ENCODE assay signal across 8 cellular contexts in genomic region chr19:18194554-18195238, GRCh38. TPM values are rescaled to one million over a fixed set of nuclear protein-coding genes. Genes with fewer than 3 reads are reported as not detected.
DNase-seq lines count a peak whose midpoint lies in the region; ATAC-seq, FAIRE-seq and TF ChIP-seq lines count a peak whose summit lies in the region.

No MANE protein-coding gene starts in this region.

- H4K20me1 ChIP-seq in K562 (replicated peaks; ENCODE audit: control insufficient read depth, insufficient read depth, low read length), result peaks cover 6% of the 10 kb centered on the region; the same call in 1 of the 2 replicates

- 12% methylated on average over 17 of the region's 27 CpGs for WGBS in K562 (ENCODE audit: insufficient coverage, low coverage, missing lambda C conversion rate)

- peaks cover 18% of the 10 kb centered on the region for H3K79me2 ChIP-seq in K562 (ENCODE audit: control insufficient read depth, insufficient read depth, low read length)

- H3K9me1 ChIP-seq in K562 (ENCODE audit: control insufficient read depth, insufficient read depth, low read length), result no peaks in the 10 kb centered on the region

- CTCF ChIA-PET in K562 (lab: Yijun Ruan, JAX; ENCODE audit: low intra/inter-chr PET ratio), result no interaction called here

- H3K36me3 ChIP-seq in NT2/D1 (ENCODE audit: insufficient read depth, insufficient read length, low read length), result peaks cover 30% of the 10 kb centered on the region
- peaks cover 42% of the 10 kb centered on the region; the same call in 2 of the 3 replicates for H3K36me3 ChIP-seq in K562 (ENCODE audit: control insufficient read depth, insufficient read depth, low read length)
- peaks cover 16% of the 10 kb centered on the region for H3K36me3 ChIP-seq in muscle layer of colon (ENCODE audit: insufficient read depth, low read length)

- H3K4me2 ChIP-seq in K562 (ENCODE audit: insufficient read depth, low read length), result peak overlapping the region; percentile 94

- no peak for TF ChIP-seq EP300 in K562 (IDR thresholded peaks at IDR 0.05; ENCODE audit: low read length)

- H3K9ac ChIP-seq in NT2/D1 (ENCODE audit: insufficient read length, low read depth) (peak overlapping the region; percentile 92), K562 (ENCODE audit: insufficient read depth in 1 of 2, low read depth in 2 of 2, low read length in 2 of 2) (peak overlapping the region; percentile 69 to 96), muscle layer of colon (ENCODE audit: low read length) (peak overlapping the region; percentile 68)

- TF ChIP-seq RAD21 in K562 (CRISPR knock-in tag; conservative IDR thresholded peaks at IDR 0.05 in 1 of 2, IDR thresholded peaks at IDR 0.05 in 1 of 2), result no peak

- POLR2A ChIA-PET in K562 (lab: Yijun Ruan, JAX), result interaction anchor here (0.6 to 2.3 kb wide), 5 partner anchors 10 to 988 kb away, joined by 3 to 11 read pairs (median 3); no protein-coding TSS in a partner anchor

- no peak for TF ChIP-seq POLR2A in K562 (conservative IDR thresholded peaks at IDR 0.05)

- DNase-seq in EL (peak; percentile 36), NT2/D1 (ENCODE audit: low read depth, low spot score) (no peak), K562 (ENCODE audit: extremely low read depth in 1 of 4, low spot score in 3 of 4) (peak; percentile 70 to 86 (median 82)), NCI-H748 treated with DMSO at 0.1 percent for 48 hours (lab: John Stamatoyannopoulos, UW) (no peak), cerebellum (ENCODE audit: low spot score) (no peak), DMS153 treated with DMSO at 0.1 percent for 48 hours (lab: John Stamatoyannopoulos, UW; ENCODE audit: unreplicated experiment) (no peak)

- no peak for TF ChIP-seq CTCF in K562 (IDR thresholded peaks at IDR 0.05 in 2 of 3, conservative IDR thresholded peaks at IDR 0.05 in 1 of 3; ENCODE audit: insufficient read depth in 2 of 3, low read depth in 1 of 3, low read length in 3 of 3)

- peak; percentile 47 for ATAC-seq in K562
- ATAC-seq in HG02759 (IDR thresholded peaks at IDR 0.05; ENCODE audit: unreplicated experiment), result no peak

- peak; percentile 60 for FAIRE-seq in K562 (lab: Jason Lieb, UNC)

- in situ Hi-C loops in K562 (cut with MboI), result no loop called here

- H3K27ac ChIP-seq in K562 (ENCODE audit: extremely low read depth, low read depth, low read length) (peak overlapping the region; percentile 80), muscle layer of colon (ENCODE audit: low read depth, low read length) (peak overlapping the region; percentile 47)

- H3K4me1 ChIP-seq in NT2/D1 (ENCODE audit: insufficient read depth, insufficient read length) (peaks cover 7% of the 10 kb centered on the region), K562 (replicated peaks in 1 of 2; ENCODE audit: control insufficient read depth in 2 of 2, insufficient read depth in 2 of 2, low read length in 2 of 2) (peaks cover 17 to 43% of the 10 kb centered on the region in 2 experiments; a peak in 4 of 5 replicates), muscle layer of colon (ENCODE audit: insufficient read depth, low read length) (peaks cover 23% of the 10 kb centered on the region)

- H3K9me3 ChIP-seq in NT2/D1 (ENCODE audit: insufficient read depth, low read length) (no peaks in the 10 kb centered on the region), K562 (replicated peaks; ENCODE audit: control insufficient read depth, insufficient read depth, low read depth, low read length) (no peaks in the 10 kb centered on the region), muscle layer of colon (ENCODE audit: low read length) (no peaks in the 10 kb centered on the region)

- no peaks in the 10 kb centered on the region for H3K27me3 ChIP-seq in NT2/D1 (ENCODE audit: insufficient read depth, insufficient read length)
- no peaks in the 10 kb centered on the region for H3K27me3 ChIP-seq in K562 (ENCODE audit: control insufficient read depth in 2 of 2, insufficient read depth in 2 of 2, low read length in 2 of 2)
- no peaks in the 10 kb centered on the region for H3K27me3 ChIP-seq in muscle layer of colon (ENCODE audit: control insufficient read depth in 1 of 2, insufficient read depth in 2 of 2, low read length in 2 of 2)

- peak overlapping the region; percentile 17 for H3K4me3 ChIP-seq in NT2/D1 (ENCODE audit: insufficient read length, low read depth)
- H3K4me3 ChIP-seq in K562, result peak overlapping the region; percentile 89
- H3K4me3 ChIP-seq in muscle layer of colon (ENCODE audit: low read depth in 1 of 2, low read length in 2 of 2), result peak overlapping the region in 1 of 2 donors; percentile 75

- peak overlapping the region; percentile 81 for H2AFZ ChIP-seq in K562 (ENCODE audit: low read depth, low read length)

- intact Hi-C loops in K562 (cut with micrococcal nuclease), result no loop called here

- no TSS peak for BruUV-seq in K562 (replicated peaks; lab: Mats Ljungman, UMichigan)

RNA-seq across cellular contexts. Expression of gene MPV17L2, which starts 1.7 kb away (rescaled TPM):
- 8.8 and 30.9 TPM in 2 replicates for total RNA-seq in K562 (2011; cell fraction: chromatin; rRNA removed; ENCODE audit: low replicate concordance)
- 42.9 and 46.5 TPM in 2 replicates for total RNA-seq in K562 (2011; cell fraction: nucleolus; rRNA removed)
- 23.2 and 24.7 TPM in 2 replicates for total RNA-seq in K562 (2011; cell fraction: nucleoplasm; rRNA removed)
- 37.8 and 54.6 TPM in 2 replicates for total RNA-seq in K562 (2014; rRNA removed)
- 11.7 and 21.1 TPM in 2 replicates for total RNA-seq in K562 (2014; rRNA removed; fragmentation: Illumina TruSeq; extraction: Trizol)
- total RNA-seq in K562 (2015; rRNA removed; fragmentation: Illumina TruSeq; extraction: Trizol), result 27.8 and 28.5 TPM in 2 replicates
- total RNA-seq in K562 (2021), result 31.7 and 33.8 TPM in 2 replicates
- 28.4 and 49.3 TPM in 2 replicates for polyA plus RNA-seq in K562 (2011; rRNA removed)
- polyA plus RNA-seq in K562 (2011; cell fraction: cytosol; rRNA removed), result 61.2 and 112 TPM in 2 replicates
- polyA plus RNA-seq in K562 (2011; cell fraction: nucleus; rRNA removed), result 20.0 and 27.3 TPM in 2 replicates
- 30.6 and 34.2 TPM in 2 replicates for polyA plus RNA-seq in K562 (2012)
- polyA plus RNA-seq in K562 (2014; fragmentation: Illumina TruSeq; extraction: Trizol), result 60.2 and 60.9 TPM in 2 replicates
- polyA plus RNA-seq in K562 (2014; fragmentation: Nextera tagmentation; extraction: Ambion mirVana), result 10 to 100 TPM; 10.6 to 11.0 TPM
- polyA plus RNA-seq in K562 (2014; rRNA removed), result 60.0 and 67.1 TPM in 2 replicates
- polyA minus RNA-seq in K562 (2011; rRNA and poly(A)+ RNA removed), result 14.7 and 21.0 TPM in 2 replicates
- 13.2 and 21.0 TPM in 2 replicates for polyA minus RNA-seq in K562 (2011; cell fraction: cytosol; rRNA and poly(A)+ RNA removed)
- polyA minus RNA-seq in K562 (2011; cell fraction: nucleus; rRNA and poly(A)+ RNA removed), result 10.2 and 11.6 TPM in 2 replicates
- 2.5 TPM for total RNA-seq in cerebellum

RNA-seq across cellular contexts. Expression of gene RAB3A, which starts 9.1 kb away (rescaled TPM):
- total RNA-seq in K562 (2011; cell fraction: chromatin; rRNA removed; ENCODE audit: low replicate concordance), result 10.4 and 16.2 TPM in 2 replicates
- total RNA-seq in K562 (2011; cell fraction: nucleolus; rRNA removed), result 8.7 and 9.3 TPM in 2 replicates
- 7.6 and 8.3 TPM in 2 replicates for total RNA-seq in K562 (2011; cell fraction: nucleoplasm; rRNA removed)
- total RNA-seq in K562 (2014; rRNA removed), result 0.86 and 2.5 TPM in 2 replicates
- total RNA-seq in K562 (2014; rRNA removed; fragmentation: Illumina TruSeq; extraction: Trizol), result 0.26 and 0.69 TPM in 2 replicates
- total RNA-seq in K562 (2015; rRNA removed; fragmentation: Illumina TruSeq; extraction: Trizol), result 1.6 and 1.7 TPM in 2 replicates
- total RNA-seq in K562 (2021), result 3.7 and 5.1 TPM in 2 replicates
- 0.84 and 2.9 TPM in 2 replicates for polyA plus RNA-seq in K562 (2011; rRNA removed)
- polyA plus RNA-seq in K562 (2011; cell fraction: cytosol; rRNA removed), result 1.7 and 3.2 TPM in 2 replicates
- polyA plus RNA-seq in K562 (2011; cell fraction: nucleus; rRNA removed), result 4.7 and 6.5 TPM in 2 replicates
- 1.5 and 2.0 TPM in 2 replicates for polyA plus RNA-seq in K562 (2012)
- polyA plus RNA-seq in K562 (2014; fragmentation: Illumina TruSeq; extraction: Trizol), result 1.9 and 2.8 TPM in 2 replicates
- polyA plus RNA-seq in K562 (2014; fragmentation: Nextera tagmentation; extraction: Ambion mirVana), result under 1 TPM in 1 of 2 experiments, not detected in 1; 0.17 TPM
- polyA plus RNA-seq in K562 (2014; rRNA removed), result 0.94 and 1.00 TPM in 2 replicates
- polyA minus RNA-seq in K562 (2011; rRNA and poly(A)+ RNA removed), result 6.4 and 9.5 TPM in 2 replicates
- polyA minus RNA-seq in K562 (2011; cell fraction: cytosol; rRNA and poly(A)+ RNA removed), result 5.4 and 7.2 TPM in 2 replicates
- 3.9 and 8.4 TPM in 2 replicates for polyA minus RNA-seq in K562 (2011; cell fraction: nucleus; rRNA and poly(A)+ RNA removed)
- total RNA-seq in cerebellum, result 35.7 TPM

RNA-seq across cellular contexts. Expression of gene IFI30, which starts 21.1 kb away (rescaled TPM):
- 38.5 and 88.6 TPM in 2 replicates for total RNA-seq in K562 (2011; cell fraction: chromatin; rRNA removed; ENCODE audit: low replicate concordance)
- 187 and 195 TPM in 2 replicates for total RNA-seq in K562 (2011; cell fraction: nucleolus; rRNA removed)
- total RNA-seq in K562 (2011; cell fraction: nucleoplasm; rRNA removed), result 104 and 132 TPM in 2 replicates
- total RNA-seq in K562 (2014; rRNA removed), result 109 and 168 TPM in 2 replicates
- 56.6 and 63.7 TPM in 2 replicates for total RNA-seq in K562 (2014; rRNA removed; fragmentation: Illumina TruSeq; extraction: Trizol)
- 74.3 and 78.9 TPM in 2 replicates for total RNA-seq in K562 (2015; rRNA removed; fragmentation: Illumina TruSeq; extraction: Trizol)
- total RNA-seq in K562 (2021), result 103 and 119 TPM in 2 replicates
- 68.3 and 111 TPM in 2 replicates for polyA plus RNA-seq in K562 (2011; rRNA removed)
- 119 and 287 TPM in 2 replicates for polyA plus RNA-seq in K562 (2011; cell fraction: cytosol; rRNA removed)
- polyA plus RNA-seq in K562 (2011; cell fraction: nucleus; rRNA removed), result 39.3 and 70.8 TPM in 2 replicates
- polyA plus RNA-seq in K562 (2012), result 58.1 and 113 TPM in 2 replicates
- polyA plus RNA-seq in K562 (2014; fragmentation: Illumina TruSeq; extraction: Trizol), result 108 and 148 TPM in 2 replicates
- 100 to 1,000 TPM; 343 to 430 TPM for polyA plus RNA-seq in K562 (2014; fragmentation: Nextera tagmentation; extraction: Ambion mirVana)
- 129 and 166 TPM in 2 replicates for polyA plus RNA-seq in K562 (2014; rRNA removed)
- polyA minus RNA-seq in K562 (2011; rRNA and poly(A)+ RNA removed), result 52.6 and 94.8 TPM in 2 replicates
- polyA minus RNA-seq in K562 (2011; cell fraction: cytosol; rRNA and poly(A)+ RNA removed), result 53.2 and 63.4 TPM in 2 replicates
- polyA minus RNA-seq in K562 (2011; cell fraction: nucleus; rRNA and poly(A)+ RNA removed), result 10.0 and 11.3 TPM in 2 replicates
- 0.54 TPM for total RNA-seq in cerebellum

RNA-seq across cellular contexts. Expression of gene PDE4C, which starts 31.5 kb away (rescaled TPM):
- 1.9 and 5.1 TPM in 2 replicates for total RNA-seq in K562 (2011; cell fraction: chromatin; rRNA removed; ENCODE audit: low replicate concordance)
- 2.2 and 3.0 TPM in 2 replicates for total RNA-seq in K562 (2011; cell fraction: nucleolus; rRNA removed)
- 1.3 and 1.6 TPM in 2 replicates for total RNA-seq in K562 (2011; cell fraction: nucleoplasm; rRNA removed)
- total RNA-seq in K562 (2014; rRNA removed), result 0.16 and 0.91 TPM in 2 replicates
- total RNA-seq in K562 (2014; rRNA removed; fragmentation: Illumina TruSeq; extraction: Trizol), result 0.11 and 0.29 TPM in 2 replicates
- not detected in 2 replicates for total RNA-seq in K562 (2015; rRNA removed; fragmentation: Illumina TruSeq; extraction: Trizol)
- total RNA-seq in K562 (2021), result 0.29 and 0.45 TPM in 2 replicates
- polyA plus RNA-seq in K562 (2011; rRNA removed), result 0.60 and 0.81 TPM in 2 replicates
- 0.83 and 0.88 TPM in 2 replicates for polyA plus RNA-seq in K562 (2011; cell fraction: cytosol; rRNA removed)
- 4.1 and 6.8 TPM in 2 replicates for polyA plus RNA-seq in K562 (2011; cell fraction: nucleus; rRNA removed)
- 0.17 and 0.22 TPM in 2 replicates for polyA plus RNA-seq in K562 (2012)
- polyA plus RNA-seq in K562 (2014; fragmentation: Illumina TruSeq; extraction: Trizol), result 0.06 and 0.24 TPM in 2 replicates
- polyA plus RNA-seq in K562 (2014; fragmentation: Nextera tagmentation; extraction: Ambion mirVana), result under 1 TPM; 0.04 to 0.08 TPM
- polyA plus RNA-seq in K562 (2014; rRNA removed), result 0.81 and 0.89 TPM in 2 replicates
- 0.18 TPM in 1 of 2 replicates, not detected in the other for polyA minus RNA-seq in K562 (2011; rRNA and poly(A)+ RNA removed)
- 0.86 TPM in 1 of 2 replicates, not detected in the other for polyA minus RNA-seq in K562 (2011; cell fraction: cytosol; rRNA and poly(A)+ RNA removed)
- polyA minus RNA-seq in K562 (2011; cell fraction: nucleus; rRNA and poly(A)+ RNA removed), result 1.1 and 1.8 TPM in 2 replicates
- total RNA-seq in cerebellum, result 1.4 TPM

RNA-seq across cellular contexts. Expression of gene PIK3R2, which starts 41.7 kb away (rescaled TPM):
- 17.4 and 45.8 TPM in 2 replicates for total RNA-seq in K562 (2011; cell fraction: chromatin; rRNA removed; ENCODE audit: low replicate concordance)
- 15.9 and 22.2 TPM in 2 replicates for total RNA-seq in K562 (2011; cell fraction: nucleolus; rRNA removed)
- 10.8 and 13.3 TPM in 2 replicates for total RNA-seq in K562 (2011; cell fraction: nucleoplasm; rRNA removed)
- 10.8 and 15.3 TPM in 2 replicates for total RNA-seq in K562 (2014; rRNA removed)
- total RNA-seq in K562 (2014; rRNA removed; fragmentation: Illumina TruSeq; extraction: Trizol), result 3.3 and 4.7 TPM in 2 replicates
- total RNA-seq in K562 (2015; rRNA removed; fragmentation: Illumina TruSeq; extraction: Trizol), result 6.6 and 6.8 TPM in 2 replicates
- total RNA-seq in K562 (2021), result 37.9 and 41.2 TPM in 2 replicates
- polyA plus RNA-seq in K562 (2011; rRNA removed), result 5.3 and 7.8 TPM in 2 replicates
- 5.8 and 9.6 TPM in 2 replicates for polyA plus RNA-seq in K562 (2011; cell fraction: cytosol; rRNA removed)
- 15.7 and 21.7 TPM in 2 replicates for polyA plus RNA-seq in K562 (2011; cell fraction: nucleus; rRNA removed)
- polyA plus RNA-seq in K562 (2012), result 16.2 and 18.1 TPM in 2 replicates
- polyA plus RNA-seq in K562 (2014; fragmentation: Illumina TruSeq; extraction: Trizol), result 1.5 and 1.6 TPM in 2 replicates
- polyA plus RNA-seq in K562 (2014; fragmentation: Nextera tagmentation; extraction: Ambion mirVana), result under 1 TPM; 0.39 to 0.65 TPM
- polyA plus RNA-seq in K562 (2014; rRNA removed), result 6.1 and 14.0 TPM in 2 replicates
- polyA minus RNA-seq in K562 (2011; rRNA and poly(A)+ RNA removed), result 4.9 and 5.2 TPM in 2 replicates
- polyA minus RNA-seq in K562 (2011; cell fraction: cytosol; rRNA and poly(A)+ RNA removed), result 19.0 and 26.3 TPM in 2 replicates
- polyA minus RNA-seq in K562 (2011; cell fraction: nucleus; rRNA and poly(A)+ RNA removed), result 5.9 and 12.0 TPM in 2 replicates
- total RNA-seq in cerebellum, result 21.2 TPM

Comparison
In these comparisons a context has a peak if more than half of its experiments do, and no peak if none do; other contexts are left out.
1. DNase-seq: peak in EL (single experiment) and K562 (4 of 4); none in NT2/D1 (single experiment), NCI-H748 treated with DMSO at 0.1 percent for 48 hours (single experiment), cerebellum (single experiment) and DMS153 treated with DMSO at 0.1 percent for 48 hours (single experiment).
2. RNA of gene IFI30, which starts 21.1 kb away (total RNA-seq): 38.5 to 195 TPM in K562; 0.54 TPM in cerebellum (single experiment); every median in the first group is over 10 times any median in the second.
3. Peak in every context shown above with its lines, with median percentiles within 50 percentile points of each other: H3K9ac ChIP-seq.